Comparison of ENCODE assay signal across 8 cellular contexts in genomic region chr1:160681067-160681890, GRCh38. TPM values are rescaled to one million over a fixed set of nuclear protein-coding genes. Genes with fewer than 3 reads are reported as not detected.
A peak's percentile ranks its signal among the peaks of the same experiment; 100 is the strongest.
DNase-seq lines count a peak whose midpoint lies in the region; ATAC-seq and TF ChIP-seq lines count a peak whose summit lies in the region.

No MANE protein-coding gene starts in this region.

- no peak overlapping the region for H3K27ac ChIP-seq in iPS DF 6.9 (ENCODE audit: low read length)

- ATAC-seq in GM18907 (IDR thresholded peaks at IDR 0.05; ENCODE audit: unreplicated experiment) = peak; percentile 54

- no peaks in the 10 kb centered on the region for H3K9me3 Mint-ChIP-seq in activated naive CD8-positive, alpha-beta T cell treated with anti-CD3 and anti-CD28 coated beads for 36 hours

- TF ChIP-seq CTCF in AG10803 (conservative IDR thresholded peaks at IDR 0.05; ENCODE audit: low read length) = peak; percentile 26

- no peaks in the 10 kb centered on the region for H3K27me3 ChIP-seq in iPS DF 6.9 (ENCODE audit: control insufficient read depth, insufficient read depth, low read length)

- peaks cover 70% of the 10 kb centered on the region for H3K4me1 Mint-ChIP-seq in activated naive CD8-positive, alpha-beta T cell treated with anti-CD3 and anti-CD28 coated beads for 36 hours

- no peak overlapping the region for H3K4me3 ChIP-seq in AG10803 (ENCODE audit: low read length)
- H3K4me3 ChIP-seq in iPS DF 6.9 (ENCODE audit: low read length) = no peak overlapping the region

- no peaks in the 10 kb centered on the region for H3K27me3 Mint-ChIP-seq in activated naive CD8-positive, alpha-beta T cell treated with anti-CD3 and anti-CD28 coated beads for 36 hours

- DNase-seq in AG10803 (ENCODE audit: low read depth) (peak; percentile 13), KBM-7 (peak; percentile 93), T follicular helper cell (ENCODE audit: low read depth) (peak; percentile 84), iPS DF 6.9 (ENCODE audit: low read depth, low spot score) (peak; percentile 95), cortex of kidney (lab: John Stamatoyannopoulos, UW) (no peak)
- DNase-seq in activated naive CD8-positive, alpha-beta T cell treated with anti-CD3 and anti-CD28 coated beads for 36 hours = peak; percentile 83
- peak; percentile 77 for DNase-seq in stimulated activated CD4-positive, alpha-beta T cell treated with anti-CD3 and anti-CD28 coated beads, Interleukin-2, amount 100 ng/mL, for 4 hours (ENCODE audit: low read depth)

- in situ Hi-C loops in KBM-7 (cut with MboI; ENCODE audit: low pct_unique_long_range_greater_than_20kb, low sequenced_read_pairs) = no loop called here

- no peaks in the 10 kb centered on the region; the same call in 1 of the 2 replicates for H3K4me1 ChIP-seq in iPS DF 6.9 (ENCODE audit: control insufficient read depth, insufficient read depth, low read length)

- no CpG with 5 or more reads among the region's 10 CpGs for whole genome bisulfite sequencing in iPS DF 6.9 (ENCODE audit: insufficient coverage, insufficient read length)

- H3K36me3 ChIP-seq in iPS DF 6.9 (ENCODE audit: control insufficient read depth, insufficient read depth, low read length) = no peaks in the 10 kb centered on the region

- peaks cover 85% of the 10 kb centered on the region for H3K36me3 Mint-ChIP-seq in activated naive CD8-positive, alpha-beta T cell treated with anti-CD3 and anti-CD28 coated beads for 36 hours

- peak overlapping the region; percentile 97 for H3K27ac Mint-ChIP-seq in activated naive CD8-positive, alpha-beta T cell treated with anti-CD3 and anti-CD28 coated beads for 36 hours

- H3K9me3 ChIP-seq in iPS DF 6.9 (ENCODE audit: control insufficient read depth, insufficient read depth, low read length) = no peaks in the 10 kb centered on the region

- no peak overlapping the region for H3K4me3 Mint-ChIP-seq in activated naive CD8-positive, alpha-beta T cell treated with anti-CD3 and anti-CD28 coated beads for 36 hours

RNA-seq across cellular contexts. Expression of gene CD48, which starts 30.3 kb away (rescaled TPM):
- 100 to 1,000 TPM; 376 to 385 TPM for total RNA-seq in activated naive CD8-positive, alpha-beta T cell treated with anti-CD3 and anti-CD28 coated beads for 36 hours

RNA-seq across cellular contexts. Expression of gene SLAMF1, which starts 34.4 kb away (rescaled TPM):
- 10 to 100 TPM; 39.8 to 41.6 TPM for total RNA-seq in activated naive CD8-positive, alpha-beta T cell treated with anti-CD3 and anti-CD28 coated beads for 36 hours

RNA-seq across cellular contexts. Expression of gene SLAMF7, which starts 57.8 kb away (rescaled TPM):
- total RNA-seq in activated naive CD8-positive, alpha-beta T cell treated with anti-CD3 and anti-CD28 coated beads for 36 hours = 100 to 1,000 TPM; 152 to 162 TPM
